ENCODE assay signal across 21 cellular contexts in genomic region chr7:53800746-53801145, GRCh38.
A peak's percentile ranks its signal among the peaks of the same experiment; 100 is the strongest.
DNase-seq lines count a peak whose midpoint lies in the region; ATAC-seq, FAIRE-seq and TF ChIP-seq lines count a peak whose summit lies in the region.
"Had no signal": no experiment of that assay in that cellular context is flagged by ENCODE, and none has a peak within 500 bp of the region (broad histone marks: within the 10 kb centered on the region; RNA-seq: fewer than 3 reads in every experiment).

No MANE protein-coding gene starts in this region.

- POLR2A ChIA-PET in H1 (lab: Charles Lee; ENCODE audit: partially characterized antibody) = no interaction called here
- POLR2A ChIA-PET in naive thymus-derived CD8-positive, alpha-beta T cell (lab: Charles Lee) = no interaction called here

- H4K91ac ChIP-seq in H1 (replicated peaks; ENCODE audit: insufficient read length, low read length) = no peak overlapping the region

- DNase-seq in H4 (ENCODE audit: low spot score) (peak; percentile 72), NB4 (ENCODE audit: low read depth) (peak; percentile 8), H1 (ENCODE audit: low read depth in 1 of 2, low spot score in 2 of 2) (no peak), mesendoderm (peak; percentile 51), tibial nerve (ENCODE audit: low spot score in 2 of 2) (no peak), NCI-H774 (lab: John Stamatoyannopoulos, UW) (no peak)
- DNase-seq in naive thymus-derived CD8-positive, alpha-beta T cell = no peak
- DNase-seq: CD4-positive, CD25-positive, alpha-beta regulatory T cell; GOT3; Kasumi-1; NCI-H1092 treated with DMSO at 0.1 percent for 48 hours; NCI-H146; NCI-H2029 treated with DMSO at 0.1 percent for 48 hours; NCI-H2171; NCI-H524 treated with DMSO at 0.1 percent for 48 hours; OCI-M1; RPMI8226; SHP77; SW 1271 had no signal

- H3K14ac ChIP-seq in H1 (ENCODE audit: insufficient read length) = no peak overlapping the region

- no peak overlapping the region for H4K8ac ChIP-seq in H1 (ENCODE audit: extremely low read depth, insufficient read depth, low read length)
- no peak overlapping the region for H4K8ac ChIP-seq in mesendoderm (ENCODE audit: low read depth, low read length)

- H2BK20ac ChIP-seq in H1 (ENCODE audit: low read length) = no peak overlapping the region

- H3K4ac ChIP-seq in H1 (replicated peaks; ENCODE audit: insufficient read length, low read depth, low read length) = no peak overlapping the region
- H3K4ac ChIP-seq in mesendoderm (ENCODE audit: low read depth, low read length) = no peak overlapping the region

- H3K4me2 ChIP-seq in H1 (ENCODE audit: insufficient read depth in 1 of 2, low read depth in 2 of 2, low read length in 2 of 2) (no peak overlapping the region), mesendoderm (ENCODE audit: low read length) (no peak overlapping the region)

- peaks cover 5 to 30% (median 17%) of the 10 kb centered on the region in 9 donors for H3K9me3 Mint-ChIP-seq in naive thymus-derived CD8-positive, alpha-beta T cell

- H2BK120ac ChIP-seq in H1 (replicated peaks; ENCODE audit: low read depth, low read length) (no peak overlapping the region), mesendoderm (ENCODE audit: low read depth, low read length) (no peak overlapping the region)

- H2AFZ ChIP-seq in H1 (ENCODE audit: low read length) = peak overlapping the region; percentile 39; the same call in 1 of the 2 replicates

- no peak for TF ChIP-seq RAD21 in H1 (IDR thresholded peaks at IDR 0.05 in 1 of 2, conservative IDR thresholded peaks at IDR 0.05 in 1 of 2; ENCODE audit: low read depth in 2 of 2, low read length in 2 of 2)

- H3K4me3 Mint-ChIP-seq in naive thymus-derived CD8-positive, alpha-beta T cell = no peak overlapping the region

- H3K4me3 ChIP-seq in NB4 (ENCODE audit: low read depth, low read length) (no peak overlapping the region), H1 (ENCODE audit: extremely low read depth in 1 of 4, insufficient read depth in 2 of 4, low read depth in 3 of 4, low read length in 4 of 4) (no peak overlapping the region), mesendoderm (ENCODE audit: low read length) (no peak overlapping the region), tibial nerve (no peak overlapping the region)
- H3K4me3 ChIP-seq: SK-N-MC had no signal

- FAIRE-seq in H1 (lab: Jason Lieb, UNC) = no peak

- no peak for TF ChIP-seq CTCF in NB4 (IDR thresholded peaks at IDR 0.05; ENCODE audit: low read depth, low read length)
- TF ChIP-seq CTCF in H1 (IDR thresholded peaks at IDR 0.05; ENCODE audit: control extremely low read depth in 1 of 3, insufficient read depth in 1 of 3, low read depth in 1 of 3, low read length in 3 of 3) = no peak
- TF ChIP-seq CTCF in tibial nerve (IDR thresholded peaks at IDR 0.05) = no peak

- H3K27ac ChIP-seq in H1 (ENCODE audit: low read depth, low read length) (no peak overlapping the region), mesendoderm (ENCODE audit: low read depth, low read length) (no peak overlapping the region), tibial nerve (no peak overlapping the region)
- H3K27ac ChIP-seq: SK-N-MC had no signal

- H3K23me2 ChIP-seq in H1 (ENCODE audit: low read depth, low read length) = no peaks in the 10 kb centered on the region

- H3K9ac ChIP-seq in H1 (replicated peaks in 1 of 4; ENCODE audit: extremely low read depth in 1 of 4, low read depth in 3 of 4, low read length in 3 of 4) = no peak overlapping the region
- H3K9ac ChIP-seq in mesendoderm (ENCODE audit: low read length) = no peak overlapping the region

- H3K79me1 ChIP-seq in H1 (ENCODE audit: low read depth, low read length) (no peaks in the 10 kb centered on the region), mesendoderm (ENCODE audit: low read length) (no peaks in the 10 kb centered on the region)

- WGBS in H1 (ENCODE audit: extremely low coverage in 1 of 2, insufficient coverage in 1 of 2, insufficient read length in 1 of 2, insufficient replicate concordance in 2 of 2, low coverage in 1 of 2, low lambda C conversion rate in 2 of 2, missing lambda C conversion rate in 1 of 2), 2 experiments = 80% methylated on average over 4 of the region's 4 CpGs; no CpG with 5 or more reads in 1 of the 2 experiments
- WGBS in mesendoderm (ENCODE audit: extremely low coverage, insufficient coverage, low lambda C conversion rate) = no CpG with 5 or more reads among the region's 4 CpGs
- WGBS in tibial nerve, 2 donors = 76 to 78% methylated on average over 4 of the region's 4 CpGs

- H3K56ac ChIP-seq in H1 (replicated peaks; ENCODE audit: insufficient read length, low read depth, low read length) (no peak overlapping the region), mesendoderm (ENCODE audit: low read length) (no peak overlapping the region)

- H3K23ac ChIP-seq in H1 (ENCODE audit: insufficient read length) (no peak overlapping the region), mesendoderm (ENCODE audit: low read length) (no peak overlapping the region)

- no peak overlapping the region for H2BK12ac ChIP-seq in H1 (ENCODE audit: low read depth, low read length)

- H3K9me3 ChIP-seq in H1 (ENCODE audit: insufficient read depth in 2 of 2, low read depth in 1 of 2, low read length in 1 of 2) = no peaks in the 10 kb centered on the region
- H3K9me3 ChIP-seq in tibial nerve = no peaks in the 10 kb centered on the region

- no peak overlapping the region for H4K5ac ChIP-seq in H1 (ENCODE audit: insufficient read length, low read depth, low read length)
- H4K5ac ChIP-seq in mesendoderm (ENCODE audit: low read length) = no peak overlapping the region

- ATAC-seq in naive thymus-derived CD8-positive, alpha-beta T cell = no peak
- no peak for ATAC-seq in GM19324 (IDR thresholded peaks at IDR 0.05; ENCODE audit: low FRiP score, unreplicated experiment)

- H3K4me1 ChIP-seq in H1 (replicated peaks in 1 of 4; ENCODE audit: control insufficient read depth in 3 of 4, insufficient read depth in 4 of 4, low read length in 3 of 4) (no peaks in the 10 kb centered on the region; a peak in 1 of 7 replicates), mesendoderm (ENCODE audit: control insufficient read depth, low read depth, low read length) (no peaks in the 10 kb centered on the region), tibial nerve (no peaks in the 10 kb centered on the region)

- TF ChIP-seq EP300 in H1 (IDR thresholded peaks at IDR 0.05; ENCODE audit: borderline replicate concordance in 1 of 2, low read depth in 2 of 2, low read length in 2 of 2) (no peak), tibial nerve (IDR thresholded peaks at IDR 0.05) (no peak)

- H2BK15ac ChIP-seq in H1 (ENCODE audit: low read length) (no peak overlapping the region), mesendoderm (replicated peaks; ENCODE audit: low read depth) (no peak overlapping the region)

- TF ChIP-seq POLR2A in NB4 (IDR thresholded peaks at IDR 0.05; ENCODE audit: extremely low read depth, insufficient read length) (no peak), H1 (IDR thresholded peaks at IDR 0.05; ENCODE audit: control extremely low read depth in 1 of 2, low read depth in 2 of 2, low read length in 2 of 2) (no peak), tibial nerve (IDR thresholded peaks at IDR 0.05) (no peak)

- no peaks in the 10 kb centered on the region for H3K79me2 ChIP-seq in H1 (ENCODE audit: control insufficient read depth in 1 of 2, insufficient read depth in 2 of 2, low read length in 2 of 2)
- H3K79me2 ChIP-seq in mesendoderm (ENCODE audit: control insufficient read depth, insufficient read depth, low read length) = no peaks in the 10 kb centered on the region

- H2AK5ac ChIP-seq in H1 (ENCODE audit: low read depth, low read length) = no peak overlapping the region
- no peak overlapping the region for H2AK5ac ChIP-seq in mesendoderm (ENCODE audit: low read length)

- H3K4me1 Mint-ChIP-seq in naive thymus-derived CD8-positive, alpha-beta T cell = no peaks in the 10 kb centered on the region
- H3K4me1 Mint-ChIP-seq: CD4-positive, CD25-positive, alpha-beta regulatory T cell had no signal

- CTCF ChIA-PET in H1 (lab: Charles Lee; ENCODE audit: partially characterized antibody) = no interaction called here

- H4K20me1 ChIP-seq in H1 (replicated peaks in 1 of 2; ENCODE audit: control insufficient read depth in 1 of 2, insufficient read depth in 2 of 2, low read length in 2 of 2) = no peaks in the 10 kb centered on the region

- H3K27ac Mint-ChIP-seq in naive thymus-derived CD8-positive, alpha-beta T cell = no peak overlapping the region
- H3K27ac Mint-ChIP-seq: CD4-positive, CD25-positive, alpha-beta regulatory T cell had no signal

- H2BK5ac ChIP-seq in H1 (ENCODE audit: low read depth, low read length) = no peak overlapping the region
- no peak overlapping the region for H2BK5ac ChIP-seq in mesendoderm (ENCODE audit: low read length)

- no peaks in the 10 kb centered on the region for H3K27me3 Mint-ChIP-seq in naive thymus-derived CD8-positive, alpha-beta T cell
- H3K27me3 Mint-ChIP-seq: CD4-positive, CD25-positive, alpha-beta regulatory T cell had no signal

- H3K27me3 ChIP-seq in H1 (replicated peaks in 1 of 4; ENCODE audit: control insufficient read depth in 3 of 4, extremely low read depth in 1 of 4, insufficient read depth in 3 of 4, low read length in 3 of 4) (no peaks in the 10 kb centered on the region), mesendoderm (ENCODE audit: insufficient read depth, low read length, poor library complexity) (no peaks in the 10 kb centered on the region), tibial nerve (no peaks in the 10 kb centered on the region)

- peaks cover 0 to under 1% (median 0%) of the 10 kb centered on the region in 3 donors for H3K36me3 Mint-ChIP-seq in naive thymus-derived CD8-positive, alpha-beta T cell
- H3K36me3 Mint-ChIP-seq: CD4-positive, CD25-positive, alpha-beta regulatory T cell had no signal

- H3K18ac ChIP-seq in H1 (ENCODE audit: extremely low read depth, low read length) (no peak overlapping the region), mesendoderm (ENCODE audit: low read length) (no peak overlapping the region)

- H3K36me3 ChIP-seq in H1 (ENCODE audit: control insufficient read depth in 2 of 4, insufficient read depth in 4 of 4, low read length in 3 of 4) (no peaks in the 10 kb centered on the region), mesendoderm (ENCODE audit: control insufficient read depth, insufficient read depth, low read length) (no peaks in the 10 kb centered on the region), tibial nerve (no peaks in the 10 kb centered on the region)

TF ChIP-seq in H1, 55 proteins besides CTCF, POLR2A, EP300 and RAD21:
- no peak for TF ChIP-seq YY1 (IDR thresholded peaks at IDR 0.05; ENCODE audit: low read depth, low read length)
- no peak for TF ChIP-seq RNF2 (IDR thresholded peaks at IDR 0.05; ENCODE audit: borderline replicate concordance, low read depth, low read length, missing control alignments, poor library complexity, severe bottlenecking)
- no peak for TF ChIP-seq GABPA (IDR thresholded peaks at IDR 0.05; ENCODE audit: borderline replicate concordance, insufficient read depth, low read length)
- no peak for TF ChIP-seq CTBP2 (IDR thresholded peaks at IDR 0.05; ENCODE audit: borderline replicate concordance, insufficient read depth, insufficient read length, low read length)
TF ChIP-seq in H1: peak in this region for 0.

Comparison
In these comparisons a context has a peak if more than half of its experiments do, and no peak if none do; other contexts are left out.
1. DNase-seq: peak in H4 (single experiment), NB4 (single experiment) and mesendoderm (single experiment); none in H1 (0 of 2), naive thymus-derived CD8-positive, alpha-beta T cell (0 of 10), tibial nerve (0 of 2) and NCI-H774 (single experiment).